24 cellular contexts compared by ENCODE assay signal in the genomic region with DNA sequence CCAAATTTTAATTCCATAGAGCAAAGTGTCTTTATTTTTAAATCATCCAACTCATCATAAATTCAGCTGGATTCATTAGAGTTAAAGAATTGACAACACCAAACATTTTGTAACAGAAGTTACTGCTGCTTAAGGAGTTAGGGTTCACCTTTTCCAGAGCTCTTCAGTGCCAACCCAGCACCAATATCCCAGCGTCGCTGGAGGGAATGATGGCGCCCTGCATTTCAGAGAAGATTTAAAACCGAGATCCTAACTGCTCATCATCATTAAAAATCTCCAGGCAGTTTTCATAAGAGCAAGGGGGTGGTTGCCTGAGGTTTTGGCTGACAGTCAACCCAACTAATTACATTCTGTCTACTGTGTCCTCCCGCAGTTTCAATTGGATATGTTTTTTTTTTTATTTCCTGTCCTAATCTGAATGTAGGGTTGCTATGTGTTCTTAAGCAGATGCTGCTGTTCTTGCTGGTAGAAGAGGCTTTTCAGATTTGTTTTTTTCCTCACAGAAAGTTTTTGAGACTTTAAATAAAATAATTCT.
DNase-seq lines count a peak whose midpoint lies in the region; ATAC-seq, FAIRE-seq and TF ChIP-seq lines count a peak whose summit lies in the region.
"Had no signal": no experiment of that assay in that cellular context is flagged by ENCODE, and none has a peak within 500 bp of the region (broad histone marks: within the 10 kb centered on the region; RNA-seq: fewer than 3 reads in every experiment).

No MANE protein-coding gene starts in this region.

- no peak overlapping the region for H3K4me3 Mint-ChIP-seq in activated CD8-positive, alpha-beta T cell treated with anti-CD3 and anti-CD28 coated beads for 36 hours
- H3K4me3 Mint-ChIP-seq: IgD-negative memory B cell had no signal

- POLR2A ChIA-PET in activated CD8-positive, alpha-beta T cell treated with anti-CD3 and anti-CD28 coated beads for 36 hours (lab: Charles Lee) = no interaction called here

- H3K4me1 Mint-ChIP-seq in activated CD8-positive, alpha-beta T cell treated with anti-CD3 and anti-CD28 coated beads for 36 hours (ENCODE audit: low read depth) = no peaks in the 10 kb centered on the region
- H3K4me1 Mint-ChIP-seq: IgD-negative memory B cell had no signal

- H3K27me3 Mint-ChIP-seq in activated CD8-positive, alpha-beta T cell treated with anti-CD3 and anti-CD28 coated beads for 36 hours = peaks cover under 1% of the 10 kb centered on the region

- no peak overlapping the region for H3K27ac ChIP-seq in gastrocnemius medialis
- H3K27ac ChIP-seq: A549, C4-2B, GM23248, SJSA1 had no signal

- no peak for ATAC-seq in HG03342 (IDR thresholded peaks at IDR 0.05; ENCODE audit: unreplicated experiment)
- ATAC-seq in activated CD8-positive, alpha-beta T cell treated with anti-CD3 and anti-CD28 coated beads for 36 hours = no peak
- no peak for ATAC-seq in gastrocnemius medialis
- ATAC-seq: A549, GM12878, Panc1 had no signal

- no peaks in the 10 kb centered on the region for H3K9me3 ChIP-seq in gastrocnemius medialis
- H3K9me3 ChIP-seq: A549, HAP-1, SJSA1 had no signal

- intact Hi-C loops in activated CD8-positive, alpha-beta T cell treated with anti-CD3 and anti-CD28 coated beads for 36 hours (cut with micrococcal nuclease) = no loop called here
- intact Hi-C loops in gastrocnemius medialis (cut with DNase I; ENCODE audit: low total_unique reads) = no loop called here

- H3K4me1 ChIP-seq in gastrocnemius medialis = no peaks in the 10 kb centered on the region
- H3K4me1 ChIP-seq: A549, SJSA1 had no signal

- no peak overlapping the region for H3K27ac Mint-ChIP-seq in activated CD8-positive, alpha-beta T cell treated with anti-CD3 and anti-CD28 coated beads for 36 hours
- H3K27ac Mint-ChIP-seq: IgD-negative memory B cell had no signal

- no peak for TF ChIP-seq POLR2A in gastrocnemius medialis (IDR thresholded peaks at IDR 0.05)

- H3K36me3 ChIP-seq in gastrocnemius medialis = no peaks in the 10 kb centered on the region
- H3K36me3 ChIP-seq: HAP-1, SJSA1 had no signal

- no peaks in the 10 kb centered on the region for H3K9me3 Mint-ChIP-seq in activated CD8-positive, alpha-beta T cell treated with anti-CD3 and anti-CD28 coated beads for 36 hours

- TF ChIP-seq CTCF in D721Med (IDR thresholded peaks at IDR 0.05; ENCODE audit: insufficient read depth, missing control alignments) = no peak
- no peak for TF ChIP-seq CTCF in activated CD8-positive, alpha-beta T cell treated with anti-CD3 and anti-CD28 coated beads for 36 hours (IDR thresholded peaks at IDR 0.05)
- no peak for TF ChIP-seq CTCF in gastrocnemius medialis (IDR thresholded peaks at IDR 0.05 in 4 of 5, conservative IDR thresholded peaks at IDR 0.05 in 1 of 5)

- H3K36me3 Mint-ChIP-seq in activated CD8-positive, alpha-beta T cell treated with anti-CD3 and anti-CD28 coated beads for 36 hours (ENCODE audit: low read depth) = no peaks in the 10 kb centered on the region

- no peak overlapping the region for H3K4me3 ChIP-seq in gastrocnemius medialis
- H3K4me3 ChIP-seq: A549, GM12878, GM23248, HAP-1, SJSA1 had no signal

- CTCF ChIA-PET in activated CD8-positive, alpha-beta T cell treated with anti-CD3 and anti-CD28 coated beads for 36 hours (lab: Charles Lee) = no interaction called here

- FAIRE-seq in D721Med (lab: Jason Lieb, UNC) = peak; percentile 90
- FAIRE-seq: A549, GM12878, GM19239 had no signal

- H3K27me3 ChIP-seq in gastrocnemius medialis = no peaks in the 10 kb centered on the region
- H3K27me3 ChIP-seq: SJSA1 had no signal

- DNase-seq in NCI-H2171 treated with DMSO at 0.1 percent for 48 hours (lab: John Stamatoyannopoulos, UW) (peak; percentile 14), NCI-H2171 (lab: John Stamatoyannopoulos, UW) (no peak), D721Med (ENCODE audit: insufficient read length, low spot score) (no peak), NCI-H2081 treated with DMSO at 0.1 percent for 48 hours (lab: John Stamatoyannopoulos, UW) (peak; percentile 22), cerebellar cortex (ENCODE audit: low spot score) (peak; percentile 4), gastrocnemius medialis (no peak)
- DNase-seq in activated CD8-positive, alpha-beta T cell treated with anti-CD3 and anti-CD28 coated beads for 36 hours = no peak
- DNase-seq: DMS153, GM23248, Karpas-422, MM.1S, NCI-H1092, NCI-H1930, NCI-H345, NCI-H526 had no signal

- in situ Hi-C loops in gastrocnemius medialis (cut with MboI; ENCODE audit: low sequenced_read_pairs in 4 of 4) = no loop called here

Comparison
In these comparisons a context has a peak if more than half of its experiments do, and no peak if none do; other contexts are left out.
1. DNase-seq: peak in NCI-H2171 treated with DMSO at 0.1 percent for 48 hours (single experiment), NCI-H2081 treated with DMSO at 0.1 percent for 48 hours (single experiment) and cerebellar cortex (single experiment); none in NCI-H2171 (single experiment), D721Med (single experiment), activated CD8-positive, alpha-beta T cell treated with anti-CD3 and anti-CD28 coated beads for 36 hours (single experiment) and gastrocnemius medialis (0 of 2).